In genomic region chr6:33421344-33421643, GRCh38 we compare ENCODE assay signal across 9 cellular contexts. TPM values are rescaled to one million over a fixed set of nuclear protein-coding genes. Genes with fewer than 3 reads are reported as not detected.
DNase-seq lines count a peak whose midpoint lies in the region; ATAC-seq and TF ChIP-seq lines count a peak whose summit lies in the region.
"Had no signal": no experiment of that assay in that cellular context is flagged by ENCODE, and none has a peak within 500 bp of the region (broad histone marks: within the 10 kb centered on the region; RNA-seq: fewer than 3 reads in every experiment).

No MANE protein-coding gene starts in this region.

- no peaks in the 10 kb centered on the region for H3K9me3 Mint-ChIP-seq in CD4-positive, alpha-beta memory T cell
- H3K9me3 Mint-ChIP-seq in IgD-negative memory B cell: no peaks in the 10 kb centered on the region

- no peaks in the 10 kb centered on the region for H3K27me3 ChIP-seq in CD4-positive, alpha-beta memory T cell (ENCODE audit: insufficient read depth, low read length)
- H3K27me3 ChIP-seq in dorsolateral prefrontal cortex (no peaks in the 10 kb centered on the region), neuron (ENCODE audit: insufficient read depth, low read length) (no peaks in the 10 kb centered on the region)
- H3K27me3 ChIP-seq: body of pancreas had no signal

- peaks cover 49 to 89% (median 57%) of the 10 kb centered on the region in 4 donors for H3K4me1 Mint-ChIP-seq in CD4-positive, alpha-beta memory T cell
- H3K4me1 Mint-ChIP-seq in IgD-negative memory B cell: peaks cover 21 to 35% (median 35%) of the 10 kb centered on the region in 3 donors

- H3K4me3 Mint-ChIP-seq in CD4-positive, alpha-beta memory T cell: peak overlapping the region in 6 of 8 donors; percentile 1 to 68 (median 44)
- H3K4me3 Mint-ChIP-seq in IgD-negative memory B cell: peak overlapping the region in 2 of 4 donors; percentile 38 to 49

- intact Hi-C loops in CD4-positive, alpha-beta memory T cell (cut with micrococcal nuclease): no loop called here
- intact Hi-C loops in dorsolateral prefrontal cortex (cut with DNase I): no loop called here

- POLR2A ChIA-PET in CD4-positive, alpha-beta memory T cell (lab: Charles Lee; ENCODE audit: partially characterized antibody): no interaction called here

- no peak for ATAC-seq in GM19397 (IDR thresholded peaks at IDR 0.05; ENCODE audit: unreplicated experiment)
- no peak for ATAC-seq in GM21390 (IDR thresholded peaks at IDR 0.05; ENCODE audit: unreplicated experiment)
- ATAC-seq: body of pancreas had no signal

- H3K27ac ChIP-seq in CD4-positive, alpha-beta memory T cell (ENCODE audit: low read depth, low read length): no peak overlapping the region
- peak overlapping the region in 11 of 59 donors; percentile 27 to 99 (median 75) for H3K27ac ChIP-seq in dorsolateral prefrontal cortex
- H3K27ac ChIP-seq: body of pancreas had no signal

- H2AFZ ChIP-seq in neuron (ENCODE audit: low read depth, low read length): no peak overlapping the region

- peaks cover 5 to 18% of the 10 kb centered on the region in 2 donors for H3K36me3 Mint-ChIP-seq in CD4-positive, alpha-beta memory T cell
- peaks cover 2% of the 10 kb centered on the region for H3K36me3 Mint-ChIP-seq in IgD-negative memory B cell

- TF ChIP-seq CTCF in dorsolateral prefrontal cortex (IDR thresholded peaks at IDR 0.05 in 54 of 56, conservative IDR thresholded peaks at IDR 0.05 in 2 of 56; ENCODE audit: low read depth in 1 of 56, partially characterized antibody in 56 of 56): no peak

- DNase-seq in CD4-positive, alpha-beta memory T cell: no peak
- no peak for DNase-seq in dorsolateral prefrontal cortex
- DNase-seq in NK-92 treated with Interleukin-12 subunit alpha and Interleukin-12 subunit beta, amount 100 ng/mL, for 24 hours (lab: John Stamatoyannopoulos, UW): no peak
- no peak for DNase-seq in central memory CD4-positive, alpha-beta T cell
- DNase-seq: body of pancreas had no signal

- H3K27me3 Mint-ChIP-seq in CD4-positive, alpha-beta memory T cell: no peaks in the 10 kb centered on the region
- peaks cover 2% of the 10 kb centered on the region for H3K27me3 Mint-ChIP-seq in IgD-negative memory B cell

- H3K9me3 ChIP-seq in CD4-positive, alpha-beta memory T cell (ENCODE audit: control insufficient read depth in 1 of 2, low read length in 2 of 2): no peaks in the 10 kb centered on the region
- no peaks in the 10 kb centered on the region for H3K9me3 ChIP-seq in neuron (ENCODE audit: low read length)
- H3K9me3 ChIP-seq: body of pancreas had no signal

- no peaks in the 10 kb centered on the region for H3K36me3 ChIP-seq in CD4-positive, alpha-beta memory T cell (ENCODE audit: insufficient read depth, low read length)
- peaks cover 4% of the 10 kb centered on the region for H3K36me3 ChIP-seq in neuron (ENCODE audit: insufficient read depth, low read length)

- peak overlapping the region in 6 of 7 donors; percentile 44 to 91 (median 79) for H3K27ac Mint-ChIP-seq in CD4-positive, alpha-beta memory T cell
- peak overlapping the region in 2 of 3 donors; percentile 42 to 75 for H3K27ac Mint-ChIP-seq in IgD-negative memory B cell

- H3K4me3 ChIP-seq in CD4-positive, alpha-beta memory T cell (ENCODE audit: low read length in 2 of 2): no peak overlapping the region
- H3K4me3 ChIP-seq in dorsolateral prefrontal cortex (peak overlapping the region in 40 of 59 donors; percentile 2 to 92 (median 53)), neuron (ENCODE audit: low read length) (peak overlapping the region; percentile 74)
- H3K4me3 ChIP-seq: body of pancreas had no signal

- peaks cover 56% of the 10 kb centered on the region for H3K4me1 ChIP-seq in CD4-positive, alpha-beta memory T cell (ENCODE audit: insufficient read depth, low read length)
- peaks cover 55% of the 10 kb centered on the region for H3K4me1 ChIP-seq in neuron (ENCODE audit: insufficient read depth, low read length)

- CTCF ChIA-PET in CD4-positive, alpha-beta memory T cell (lab: Charles Lee; ENCODE audit: partially characterized antibody): no interaction called here

RNA-seq across cellular contexts. Expression of gene SYNGAP1, which starts 1.4 kb away (rescaled TPM):
- total RNA-seq in CD4-positive, alpha-beta memory T cell: 10 to 100 TPM; 47.8 to 48.0 TPM
- 1 to 10 TPM in 1 of 2 donors, not detected in 1; 1.9 TPM for polyA plus RNA-seq in CD4-positive, alpha-beta memory T cell
- polyA plus RNA-seq in IgD-negative memory B cell: 0.54 TPM
- 100 to 1,000 TPM in 65 of 120 experiments, 10 to 100 TPM in 55; 41.7 to 147 (median 101) TPM for total RNA-seq in dorsolateral prefrontal cortex

RNA-seq across cellular contexts. Expression of gene CUTA, which starts 3.4 kb away (rescaled TPM):
- total RNA-seq in CD4-positive, alpha-beta memory T cell: 100 to 1,000 TPM; 210 to 217 TPM
- polyA plus RNA-seq in CD4-positive, alpha-beta memory T cell: 100 to 1,000 TPM; 371 to 407 TPM
- polyA plus RNA-seq in IgD-negative memory B cell: 449 TPM
- 100 to 1,000 TPM; 118 to 222 (median 177) TPM for total RNA-seq in dorsolateral prefrontal cortex

RNA-seq across cellular contexts. Expression of gene PHF1, which starts 10.5 kb away (rescaled TPM):
- total RNA-seq in CD4-positive, alpha-beta memory T cell: 100 to 1,000 TPM; 220 TPM
- polyA plus RNA-seq in CD4-positive, alpha-beta memory T cell: 10 to 100 TPM; 61.2 to 81.8 TPM
- 77.0 TPM for polyA plus RNA-seq in IgD-negative memory B cell
- 100 to 1,000 TPM in 37 of 120 experiments, 10 to 100 TPM in 83; 71.0 to 137 (median 93.5) TPM for total RNA-seq in dorsolateral prefrontal cortex

RNA-seq across cellular contexts. Expression of gene KIFC1, which starts 29.7 kb away (rescaled TPM):
- total RNA-seq in CD4-positive, alpha-beta memory T cell: under 1 TPM; 0.61 to 0.69 TPM
- under 1 TPM in 1 of 2 donors, not detected in 1; 0.54 TPM for polyA plus RNA-seq in CD4-positive, alpha-beta memory T cell
- 0.23 TPM for polyA plus RNA-seq in IgD-negative memory B cell
- 1 to 10 TPM in 29 of 120 experiments, under 1 TPM in 67, not detected in 24; 0.11 to 3.3 (median 0.62) TPM for total RNA-seq in dorsolateral prefrontal cortex

RNA-seq across cellular contexts. Expression of gene ZBTB9, which starts 33.1 kb away (rescaled TPM):
- 10 to 100 TPM; 12.1 to 12.8 TPM for total RNA-seq in CD4-positive, alpha-beta memory T cell
- 10 to 100 TPM in 1 of 2 donors, 1 to 10 TPM in 1; 5.7 to 11.5 TPM for polyA plus RNA-seq in CD4-positive, alpha-beta memory T cell
- polyA plus RNA-seq in IgD-negative memory B cell: 9.0 TPM
- total RNA-seq in dorsolateral prefrontal cortex: 10 to 100 TPM in 12 of 120 experiments, 1 to 10 TPM in 108; 1.9 to 15.2 (median 6.9) TPM

Comparison
In these comparisons a context has a peak if more than half of its experiments do, and no peak if none do; other contexts are left out.
1. H3K4me3 ChIP-seq: peak in dorsolateral prefrontal cortex (40 of 59) and neuron (single experiment); none in CD4-positive, alpha-beta memory T cell (0 of 2).